In the genomic region with DNA sequence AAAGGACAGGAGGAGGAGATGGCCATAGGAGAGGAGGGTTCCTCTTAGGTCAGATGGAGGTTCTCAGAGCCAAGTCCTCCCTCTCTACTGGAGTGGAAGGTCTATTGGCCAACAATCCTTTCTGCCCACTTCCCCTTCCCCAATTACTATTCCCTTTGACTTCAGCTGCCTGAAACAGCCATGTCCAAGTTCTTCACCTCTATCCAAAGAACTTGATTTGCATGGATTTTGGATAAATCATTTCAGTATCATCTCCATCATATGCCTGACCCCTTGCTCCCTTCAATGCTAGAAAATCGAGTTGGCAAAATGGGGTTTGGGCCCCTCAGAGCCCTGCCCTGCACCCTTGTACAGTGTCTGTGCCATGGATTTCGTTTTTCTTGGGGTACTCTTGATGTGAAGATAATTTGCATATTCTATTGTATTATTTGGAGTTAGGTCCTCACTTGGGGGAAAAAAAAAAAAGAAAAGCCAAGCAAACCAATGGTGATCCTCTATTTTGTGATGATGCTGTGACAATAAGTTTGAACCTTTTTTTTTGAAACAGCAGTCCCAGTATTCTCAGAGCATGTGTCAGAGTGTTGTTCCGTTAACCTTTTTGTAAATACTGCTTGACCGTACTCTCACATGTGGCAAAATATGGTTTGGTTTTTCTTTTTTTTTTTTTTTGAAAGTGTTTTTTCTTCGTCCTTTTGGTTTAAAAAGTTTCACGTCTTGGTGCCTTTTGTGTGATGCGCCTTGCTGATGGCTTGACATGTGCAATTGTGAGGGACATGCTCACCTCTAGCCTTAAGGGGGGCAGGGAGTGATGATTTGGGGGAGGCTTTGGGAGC, we compare ENCODE assay signal across 9 cellular contexts. TPM values are rescaled to one million over a fixed set of nuclear protein-coding genes. Genes with fewer than 3 reads are reported as not detected.
DNase-seq lines count a peak whose midpoint lies in the region; ATAC-seq and TF ChIP-seq lines count a peak whose summit lies in the region.
"Had no signal": no experiment of that assay in that cellular context is flagged by ENCODE, and none has a peak within 500 bp of the region (broad histone marks: within the 10 kb centered on the region; RNA-seq: fewer than 3 reads in every experiment).

No MANE protein-coding gene starts in this region.

- TF ChIP-seq POLR2A in transverse colon (IDR thresholded peaks at IDR 0.05), result peak; percentile 32

- H3K4me3 Mint-ChIP-seq in activated T-helper 2 cell treated with anti-CD3 and anti-CD28 coated beads, Interferon-gamma antibody, Interleukin-2, Interleukin-4, amounts not matched to agents 10 μg/mL and 5 μg/mL and 100 μg/mL, durations not matched to agents 14 hours and 24 hours and 36 hours (ENCODE audit: low read depth), result peak overlapping the region; percentile 85

- peaks cover 34% of the 10 kb centered on the region for H3K36me3 Mint-ChIP-seq in activated T-helper 2 cell treated with anti-CD3 and anti-CD28 coated beads, Interferon-gamma antibody, Interleukin-2, Interleukin-4, amounts not matched to agents 10 μg/mL and 5 μg/mL and 100 μg/mL, durations not matched to agents 14 hours and 24 hours and 36 hours (ENCODE audit: low read depth)

- no peak for TF ChIP-seq EP300 in transverse colon (IDR thresholded peaks at IDR 0.05; ENCODE audit: low read depth)

- WGBS in heart right ventricle, 2 donors, result 87 to 89% methylated on average over 7 of the region's 7 CpGs
- 84 to 87% methylated on average over 6 to 7 of the region's 7 CpGs for WGBS in transverse colon (ENCODE audit: low coverage in 1 of 2), 2 donors

- H3K4me1 ChIP-seq in heart right ventricle, result peaks cover 2 to 36% (median 28%) of the 10 kb centered on the region in 9 donors
- peaks cover 11 to 25% (median 19%) of the 10 kb centered on the region in 4 donors for H3K4me1 ChIP-seq in transverse colon

- no peak for ATAC-seq in heart right ventricle
- no peak for ATAC-seq in GM19351 (IDR thresholded peaks at IDR 0.05; ENCODE audit: unreplicated experiment)
- ATAC-seq: esophagus mucosa had no signal

- peaks cover 22% of the 10 kb centered on the region for H3K4me1 Mint-ChIP-seq in activated T-helper 2 cell treated with anti-CD3 and anti-CD28 coated beads, Interferon-gamma antibody, Interleukin-2, Interleukin-4, amounts not matched to agents 10 μg/mL and 5 μg/mL and 100 μg/mL, durations not matched to agents 14 hours and 24 hours and 36 hours (ENCODE audit: low read depth)

- H3K27ac ChIP-seq in heart right ventricle (peak overlapping the region in 2 of 10 donors; percentile 21 to 99), transverse colon (peak overlapping the region in 1 of 4 donors; percentile 95)

- no peaks in the 10 kb centered on the region for H3K9me3 Mint-ChIP-seq in activated T-helper 2 cell treated with anti-CD3 and anti-CD28 coated beads, Interferon-gamma antibody, Interleukin-2, Interleukin-4, amounts not matched to agents 10 μg/mL and 5 μg/mL and 100 μg/mL, durations not matched to agents 14 hours and 24 hours and 36 hours

- in situ Hi-C loops in transverse colon (cut with MboI; ENCODE audit: low pct_ligation_motif_present in 1 of 4, low pct_unique_long_range_greater_than_20kb in 1 of 4, low sequenced_read_pairs in 3 of 4), result no loop called here

- intact Hi-C loops in heart right ventricle (cut with DNase I), result loop anchor here in 2 of 10 donors (5.0 to 10.0 kb wide), 2 partner anchors 34 to 76 kb away; a partner anchor contains a TSS
- intact Hi-C loops in cardiac septum (cut with DNase I), result no loop called here
- intact Hi-C loops in activated T-helper 2 cell treated with anti-CD3 and anti-CD28 coated beads, Interferon-gamma antibody, Interleukin-2, Interleukin-4, amounts not matched to agents 10 μg/mL and 5 μg/mL and 100 μg/mL, durations not matched to agents 14 hours and 24 hours and 36 hours (cut with micrococcal nuclease), result loop anchor here (5.0 to 10.0 kb wide), 2 partner anchors 131 to 806 kb away; a partner anchor contains a TSS
- intact Hi-C loops in transverse colon (cut with DNase I; ENCODE audit: low total_unique reads), result no loop called here

- H3K36me3 ChIP-seq in heart right ventricle (peaks cover 0 to 27% (median 19%) of the 10 kb centered on the region in 9 donors), transverse colon (no peaks in the 10 kb centered on the region)

- H3K27me3 ChIP-seq in heart right ventricle (no peaks in the 10 kb centered on the region), transverse colon (no peaks in the 10 kb centered on the region)

- no peaks in the 10 kb centered on the region for H3K9me3 ChIP-seq in heart right ventricle
- H3K9me3 ChIP-seq in transverse colon, result no peaks in the 10 kb centered on the region

- TF ChIP-seq CTCF in heart right ventricle (IDR thresholded peaks at IDR 0.05) (no peak), transverse colon (IDR thresholded peaks at IDR 0.05) (no peak)

- DNase-seq in heart right ventricle, result no peak
- no peak for DNase-seq in cardiac septum (ENCODE audit: low spot score)
- no peak for DNase-seq in activated T-helper 2 cell treated with anti-CD3 and anti-CD28 coated beads, Interferon-gamma antibody, Interleukin-2, Interleukin-4, amounts not matched to agents 10 μg/mL and 5 μg/mL and 100 μg/mL, durations not matched to agents 14 hours and 24 hours and 36 hours (ENCODE audit: low spot score)
- DNase-seq in islet precursor cell, result peak; percentile 42
- DNase-seq in transverse colon, result no peak
- DNase-seq in C1 segment of cervical spinal cord (lab: John Stamatoyannopoulos, UW), result no peak
- no peak for DNase-seq in T-helper 9 cell

- H3K4me3 ChIP-seq in heart right ventricle (peak overlapping the region in 8 of 10 donors; percentile 57 to 98 (median 82)), transverse colon (peak overlapping the region in 1 of 4 donors; percentile 87)

- H3K27ac Mint-ChIP-seq in activated T-helper 2 cell treated with anti-CD3 and anti-CD28 coated beads, Interferon-gamma antibody, Interleukin-2, Interleukin-4, amounts not matched to agents 10 μg/mL and 5 μg/mL and 100 μg/mL, durations not matched to agents 14 hours and 24 hours and 36 hours, result no peak overlapping the region

- peaks cover 1% of the 10 kb centered on the region for H3K27me3 Mint-ChIP-seq in activated T-helper 2 cell treated with anti-CD3 and anti-CD28 coated beads, Interferon-gamma antibody, Interleukin-2, Interleukin-4, amounts not matched to agents 10 μg/mL and 5 μg/mL and 100 μg/mL, durations not matched to agents 14 hours and 24 hours and 36 hours (ENCODE audit: low read depth)

RNA-seq across cellular contexts. Expression of a gene that starts 3.1 kb away (rescaled TPM):
- total RNA-seq in heart right ventricle (100 to 1,000 TPM in 1 of 10 donors, 10 to 100 TPM in 8, 1 to 10 TPM in 1; 5.2 to 164 (median 40.8) TPM), cardiac septum (66.8 TPM), transverse colon (10 to 100 TPM; 56.0 to 69.9 (median 65.0) TPM)
- polyA plus RNA-seq in heart right ventricle, result 10 to 100 TPM; 10.8 to 14.5 TPM
- total RNA-seq in activated T-helper 2 cell treated with anti-CD3 and anti-CD28 coated beads, Interferon-gamma antibody, Interleukin-2, Interleukin-4, amounts not matched to agents 10 μg/mL and 5 μg/mL and 100 μg/mL, durations not matched to agents 14 hours and 24 hours and 36 hours, result 41.9 and 43.0 TPM in 2 replicates

RNA-seq across cellular contexts. Expression of a gene that starts 29.5 kb away (rescaled TPM):
- 10 to 100 TPM in 2 of 10 donors, 1 to 10 TPM in 8; 2.0 to 17.3 (median 8.0) TPM for total RNA-seq in heart right ventricle
- 10 to 100 TPM in 1 of 2 donors, 1 to 10 TPM in 1; 2.3 to 10.8 TPM for polyA plus RNA-seq in heart right ventricle
- 10.8 TPM for total RNA-seq in cardiac septum
- total RNA-seq in activated T-helper 2 cell treated with anti-CD3 and anti-CD28 coated beads, Interferon-gamma antibody, Interleukin-2, Interleukin-4, amounts not matched to agents 10 μg/mL and 5 μg/mL and 100 μg/mL, durations not matched to agents 14 hours and 24 hours and 36 hours, result 9.7 and 11.1 TPM in 2 replicates
- total RNA-seq in transverse colon, result 1 to 10 TPM; 2.9 to 6.4 (median 4.8) TPM
